13 cellular contexts compared by ENCODE assay signal in genomic region chr3:134464693-134465385, GRCh38. TPM values are rescaled to one million over a fixed set of nuclear protein-coding genes. Genes with fewer than 3 reads are reported as not detected.
DNase-seq lines count a peak whose midpoint lies in the region; ATAC-seq and TF ChIP-seq lines count a peak whose summit lies in the region.
"Had no signal": no experiment of that assay in that cellular context is flagged by ENCODE, and none has a peak within 500 bp of the region (broad histone marks: within the 10 kb centered on the region; RNA-seq: fewer than 3 reads in every experiment).

No MANE protein-coding gene starts in this region.

- no peaks in the 10 kb centered on the region for H3K27me3 Mint-ChIP-seq in nephron (ENCODE audit: low read depth)

- no peaks in the 10 kb centered on the region for H3K27me3 ChIP-seq in esophagus squamous epithelium
- H3K27me3 ChIP-seq in upper lobe of right lung, result no peaks in the 10 kb centered on the region
- H3K27me3 ChIP-seq: ovary had no signal

- peak overlapping the region; percentile 93 to 98 (median 97) for H3K27ac Mint-ChIP-seq in nephron

- peaks cover 0 to 49% (median 30%) of the 10 kb centered on the region in 3 donors for H3K4me1 ChIP-seq in esophagus squamous epithelium
- peaks cover 23% of the 10 kb centered on the region for H3K4me1 ChIP-seq in upper lobe of right lung

- no peak for DNase-seq in Right ventricle myocardium superior
- DNase-seq in cardiac septum (ENCODE audit: low spot score), result no peak
- no peak for DNase-seq in esophagus squamous epithelium (lab: John Stamatoyannopoulos, UW)
- DNase-seq in upper lobe of right lung, result no peak
- no peak for DNase-seq in NCI-H1105 (lab: John Stamatoyannopoulos, UW)
- DNase-seq in anterior cingulate cortex (lab: John Stamatoyannopoulos, UW), result no peak
- DNase-seq: erythroblast, NCI-H2171 treated with DMSO at 0.1 percent for 48 hours had no signal

- intact Hi-C loops in Right ventricle myocardium superior (cut with DNase I), result no loop called here
- intact Hi-C loops in cardiac septum (cut with DNase I), result loop anchor here (5.0 kb wide), 1 partner anchor 93 kb away; the partner anchor contains the start of gene AMOTL2
- intact Hi-C loops in esophagus squamous epithelium (cut with DNase I), result no loop called here
- intact Hi-C loops in upper lobe of right lung (cut with DNase I), result loop anchor here (10.0 kb wide), 1 partner anchor 90 kb away; the partner anchor contains the start of gene AMOTL2

- no peaks in the 10 kb centered on the region for H3K9me3 Mint-ChIP-seq in nephron

- peaks cover 67% of the 10 kb centered on the region for H3K4me1 Mint-ChIP-seq in nephron

- H3K9me3 ChIP-seq in esophagus squamous epithelium (no peaks in the 10 kb centered on the region), upper lobe of right lung (no peaks in the 10 kb centered on the region)
- H3K9me3 ChIP-seq: A549, ovary had no signal

- H3K4me3 ChIP-seq in esophagus squamous epithelium, result no peak overlapping the region
- H3K4me3 ChIP-seq in upper lobe of right lung, result no peak overlapping the region
- H3K4me3 ChIP-seq: A549, GM12878, ovary had no signal

- H3K27ac ChIP-seq in esophagus squamous epithelium (peak overlapping the region in 3 of 4 donors; percentile 48 to 86 (median 80)), upper lobe of right lung (peak overlapping the region; percentile 79)
- H3K27ac ChIP-seq: A549 had no signal

- H3K4me3 Mint-ChIP-seq in nephron, result peak overlapping the region; percentile 21 to 50 (median 43)

- H3K36me3 Mint-ChIP-seq in nephron (ENCODE audit: low read depth), result no peaks in the 10 kb centered on the region

- ATAC-seq in Right ventricle myocardium superior (ENCODE audit: poor library complexity), result peak; percentile 26
- ATAC-seq in upper lobe of right lung, result no peak
- no peak for ATAC-seq in GM18867 (IDR thresholded peaks at IDR 0.05; ENCODE audit: unreplicated experiment)
- ATAC-seq: A549, GM12878 had no signal

- H3K36me3 ChIP-seq in esophagus squamous epithelium (no peaks in the 10 kb centered on the region), upper lobe of right lung (no peaks in the 10 kb centered on the region)
- H3K36me3 ChIP-seq: ovary had no signal

- TF ChIP-seq POLR2A in esophagus squamous epithelium (IDR thresholded peaks at IDR 0.05), result no peak

- TF ChIP-seq CTCF in esophagus squamous epithelium (IDR thresholded peaks at IDR 0.05), result no peak
- no peak for TF ChIP-seq CTCF in nephron (IDR thresholded peaks at IDR 0.05; ENCODE audit: unreplicated experiment in 3 of 3)
- TF ChIP-seq CTCF in upper lobe of right lung (IDR thresholded peaks at IDR 0.05), result no peak

- 75 to 79% methylated on average over 5 of the region's 8 CpGs for WGBS in esophagus squamous epithelium, 2 donors

RNA-seq across cellular contexts. Expression of gene ANAPC13, which starts 20.9 kb away (rescaled TPM):
- total RNA-seq in Right ventricle myocardium superior (78.3 TPM), cardiac septum (85.6 TPM), esophagus squamous epithelium (10 to 100 TPM; 20.7 to 38.7 (median 26.0) TPM), upper lobe of right lung (58.1 TPM)

RNA-seq across cellular contexts. Expression of gene CEP63, which starts 21.0 kb away (rescaled TPM):
- total RNA-seq in Right ventricle myocardium superior (32.5 TPM), cardiac septum (32.1 TPM), esophagus squamous epithelium (10 to 100 TPM in 3 of 4 donors, 1 to 10 TPM in 1; 7.7 to 18.1 (median 14.4) TPM), upper lobe of right lung (22.1 TPM)

Comparison
In these comparisons a context has a peak if more than half of its experiments do, and no peak if none do; other contexts are left out.
1. intact Hi-C loops: an anchor here in cardiac septum (5.0 kb wide) and upper lobe of right lung (10.0 kb wide); none called in Right ventricle myocardium superior and esophagus squamous epithelium.